In genomic region chr17:75625813-75626486, GRCh38 we compare ENCODE assay signal across 8 cellular contexts. TPM values are rescaled to one million over a fixed set of nuclear protein-coding genes. Genes with fewer than 3 reads are reported as not detected.
DNase-seq lines count a peak whose midpoint lies in the region; ATAC-seq and TF ChIP-seq lines count a peak whose summit lies in the region.

No MANE protein-coding gene starts in this region.

- no peaks in the 10 kb centered on the region for H3K4me1 Mint-ChIP-seq in activated CD4-positive, alpha-beta memory T cell treated with anti-CD3 and anti-CD28 coated beads for 36 hours (ENCODE audit: low read depth)
- H3K4me1 Mint-ChIP-seq in activated CD4-positive, alpha-beta memory T cell treated with anti-CD3 and anti-CD28 coated beads, Interleukin-2, amount 10 ng/mL, durations not matched to agents 7 days and 5 days, result no peaks in the 10 kb centered on the region

- no peak for ATAC-seq in HG03442 (IDR thresholded peaks at IDR 0.05; ENCODE audit: unreplicated experiment)
- no peak for ATAC-seq in HG03095 (IDR thresholded peaks at IDR 0.05; ENCODE audit: unreplicated experiment)

- WGBS in mammary epithelial cell (ENCODE audit: low coverage, missing lambda C conversion rate), result 90% methylated on average over 9 of the region's 15 CpGs
- 88% methylated on average over 15 of the region's 15 CpGs for WGBS in mesenchymal stem cell

- no peaks in the 10 kb centered on the region for H3K79me2 ChIP-seq in mammary epithelial cell (ENCODE audit: insufficient read depth, low read length)

- no peak overlapping the region for H3K23ac ChIP-seq in mesenchymal stem cell (ENCODE audit: low read length in 2 of 2)

- H3K18ac ChIP-seq in mesenchymal stem cell (ENCODE audit: low read depth in 1 of 2, low read length in 2 of 2), result no peak overlapping the region

- H3K4me3 ChIP-seq in mammary epithelial cell (replicated peaks in 1 of 3; ENCODE audit: insufficient read depth in 1 of 3, low read depth in 2 of 3, low read length in 3 of 3), result no peak overlapping the region
- H3K4me3 ChIP-seq in mesenchymal stem cell (ENCODE audit: insufficient read depth in 1 of 2, low read depth in 1 of 2, low read length in 2 of 2), result no peak overlapping the region

- H3K9me3 Mint-ChIP-seq in activated CD4-positive, alpha-beta memory T cell treated with anti-CD3 and anti-CD28 coated beads for 36 hours, result no peaks in the 10 kb centered on the region
- no peaks in the 10 kb centered on the region for H3K9me3 Mint-ChIP-seq in activated CD4-positive, alpha-beta memory T cell treated with anti-CD3 and anti-CD28 coated beads, Interleukin-2, amount 10 ng/mL, durations not matched to agents 7 days and 5 days

- no peak overlapping the region for H3K4me2 ChIP-seq in mammary epithelial cell (ENCODE audit: insufficient read depth, low read depth, low read length)
- H3K4me2 ChIP-seq in mesenchymal stem cell (ENCODE audit: low read length, poor library complexity, severe bottlenecking), result no peak overlapping the region

- no peaks in the 10 kb centered on the region for H3K9me3 ChIP-seq in mammary epithelial cell (replicated peaks; ENCODE audit: insufficient read depth, low read length)
- no peaks in the 10 kb centered on the region for H3K9me3 ChIP-seq in mesenchymal stem cell (ENCODE audit: control insufficient read depth, low read length)

- no peak overlapping the region for H3K9ac ChIP-seq in mammary epithelial cell (ENCODE audit: insufficient read depth, low read length)
- H3K9ac ChIP-seq in mesenchymal stem cell (ENCODE audit: low read length), result no peak overlapping the region

- peak; percentile 56 to 57 for TF ChIP-seq CTCF in mammary epithelial cell (conservative IDR thresholded peaks at IDR 0.05 in 1 of 2, IDR thresholded peaks at IDR 0.05 in 1 of 2; ENCODE audit: extremely low read depth in 1 of 2, insufficient read depth in 1 of 2, low read depth in 1 of 2, low read length in 2 of 2)

- H3K4me1 ChIP-seq in mammary epithelial cell (ENCODE audit: insufficient read depth, low read length), result no peaks in the 10 kb centered on the region
- H3K4me1 ChIP-seq in mesenchymal stem cell (ENCODE audit: control insufficient read depth, insufficient read depth, low read depth, low read length), result peaks cover 16% of the 10 kb centered on the region

- no peak overlapping the region for H2BK120ac ChIP-seq in mesenchymal stem cell (ENCODE audit: low read depth, low read length)

- H3K36me3 Mint-ChIP-seq in activated CD4-positive, alpha-beta memory T cell treated with anti-CD3 and anti-CD28 coated beads for 36 hours, result no peaks in the 10 kb centered on the region
- H3K36me3 Mint-ChIP-seq in activated CD4-positive, alpha-beta memory T cell treated with anti-CD3 and anti-CD28 coated beads, Interleukin-2, amount 10 ng/mL, durations not matched to agents 7 days and 5 days (ENCODE audit: low read depth), result no peaks in the 10 kb centered on the region

- CTCF ChIA-PET in activated CD4-positive, alpha-beta memory T cell treated with anti-CD3 and anti-CD28 coated beads for 36 hours (lab: Charles Lee), result interaction anchor here (0.7 to 7.0 kb wide), 9 partner anchors 8 to 127 kb away, joined by 3 to 60 read pairs (median 5); partner anchors contain the start of gene SMIM5
- CTCF ChIA-PET in activated CD4-positive, alpha-beta memory T cell treated with anti-CD3 and anti-CD28 coated beads, Interleukin-2, amount 10 ng/mL, durations not matched to agents 7 days and 5 days (lab: Charles Lee), result interaction anchor here (1.0 to 3.6 kb wide), 4 partner anchors 8 to 125 kb away, joined by 3 to 23 read pairs (median 3); partner anchors contain the start of gene SMIM5
- CTCF ChIA-PET in mammary epithelial cell (lab: Charles Lee; ENCODE audit: low non-redundant PET), result no interaction called here

- no peak overlapping the region for H3K4me3 Mint-ChIP-seq in activated CD4-positive, alpha-beta memory T cell treated with anti-CD3 and anti-CD28 coated beads for 36 hours
- H3K4me3 Mint-ChIP-seq in activated CD4-positive, alpha-beta memory T cell treated with anti-CD3 and anti-CD28 coated beads, Interleukin-2, amount 10 ng/mL, durations not matched to agents 7 days and 5 days, result no peak overlapping the region

- H2BK15ac ChIP-seq in mesenchymal stem cell (ENCODE audit: low read depth, poor library complexity, severe bottlenecking), result no peak overlapping the region

- no peak overlapping the region for H3K4ac ChIP-seq in mesenchymal stem cell (ENCODE audit: low read depth in 1 of 2, low read length in 2 of 2)

- no peak overlapping the region for H4K8ac ChIP-seq in mesenchymal stem cell (ENCODE audit: low read length)

- H3K27ac ChIP-seq in mammary epithelial cell (ENCODE audit: insufficient read depth, low read depth, low read length) (no peak overlapping the region), mesenchymal stem cell (ENCODE audit: low read length, poor library complexity, severe bottlenecking) (no peak overlapping the region)

- no peaks in the 10 kb centered on the region for H3K27me3 Mint-ChIP-seq in activated CD4-positive, alpha-beta memory T cell treated with anti-CD3 and anti-CD28 coated beads for 36 hours
- H3K27me3 Mint-ChIP-seq in activated CD4-positive, alpha-beta memory T cell treated with anti-CD3 and anti-CD28 coated beads, Interleukin-2, amount 10 ng/mL, durations not matched to agents 7 days and 5 days, result no peaks in the 10 kb centered on the region

- H3K79me1 ChIP-seq in mesenchymal stem cell (replicated peaks; ENCODE audit: low read length, poor library complexity, severe bottlenecking), result no peaks in the 10 kb centered on the region

- POLR2A ChIA-PET in activated CD4-positive, alpha-beta memory T cell treated with anti-CD3 and anti-CD28 coated beads for 36 hours (lab: Charles Lee), result interaction anchor here (1.3 kb wide), 1 partner anchor 16 kb away, joined by 3 read pairs; no protein-coding TSS in a partner anchor
- POLR2A ChIA-PET in activated CD4-positive, alpha-beta memory T cell treated with anti-CD3 and anti-CD28 coated beads, Interleukin-2, amount 10 ng/mL, durations not matched to agents 7 days and 5 days (lab: Charles Lee), result no interaction called here

- no peak overlapping the region for H2AK5ac ChIP-seq in mesenchymal stem cell (ENCODE audit: low read length, severe bottlenecking)

- peak; percentile 27 for DNase-seq in activated CD4-positive, alpha-beta memory T cell treated with anti-CD3 and anti-CD28 coated beads for 36 hours
- DNase-seq in activated CD4-positive, alpha-beta memory T cell treated with anti-CD3 and anti-CD28 coated beads, Interleukin-2, amount 10 ng/mL, durations not matched to agents 7 days and 5 days, result no peak
- peak; percentile 45 for DNase-seq in NCI-H2171 (lab: John Stamatoyannopoulos, UW)
- no peak for DNase-seq in mammary epithelial cell
- DNase-seq in mesenchymal stem cell, result peak; percentile 34
- DNase-seq in KG1 (lab: John Stamatoyannopoulos, UW), result no peak

- H3K36me3 ChIP-seq in mammary epithelial cell (ENCODE audit: insufficient read depth, low read length) (no peaks in the 10 kb centered on the region), mesenchymal stem cell (ENCODE audit: control insufficient read depth in 1 of 2, insufficient read depth in 2 of 2, low read depth in 1 of 2, low read length in 2 of 2) (peaks cover 4 to 40% of the 10 kb centered on the region in 2 experiments)

- H2BK12ac ChIP-seq in mesenchymal stem cell (ENCODE audit: low read length in 2 of 2), result no peak overlapping the region

- H4K20me1 ChIP-seq in mammary epithelial cell (ENCODE audit: insufficient read depth, low read length), result no peaks in the 10 kb centered on the region

- H4K91ac ChIP-seq in mesenchymal stem cell (ENCODE audit: low read length), result peak overlapping the region; percentile 14

- H3K27me3 ChIP-seq in mammary epithelial cell (ENCODE audit: insufficient read depth, low read length) (no peaks in the 10 kb centered on the region), mesenchymal stem cell (ENCODE audit: control insufficient read depth in 1 of 2, insufficient read depth in 1 of 2, low read length in 2 of 2) (peaks cover 4 to 17% of the 10 kb centered on the region in 2 experiments)

- H2BK5ac ChIP-seq in mesenchymal stem cell (ENCODE audit: low read depth, low read length, poor library complexity, severe bottlenecking), result no peak overlapping the region

- in situ Hi-C loops in mammary epithelial cell (cut with MboI; ENCODE audit: low sequenced_read_pairs in 2 of 2), result no loop called here

- H3K14ac ChIP-seq in mesenchymal stem cell (ENCODE audit: low read length in 2 of 2), result no peak overlapping the region

- dilution Hi-C loops in mammary epithelial cell (cut with HindIII; ENCODE audit: low sequenced_read_pairs), result no loop called here

- intact Hi-C loops in activated CD4-positive, alpha-beta memory T cell treated with anti-CD3 and anti-CD28 coated beads for 36 hours (cut with micrococcal nuclease), result no loop called here
- intact Hi-C loops in mammary epithelial cell (cut with micrococcal nuclease), result no loop called here

- H2AFZ ChIP-seq in mammary epithelial cell (ENCODE audit: low read depth, low read length) (no peak overlapping the region), mesenchymal stem cell (ENCODE audit: low read depth, low read length) (no peak overlapping the region)

- no TSS peak for BruUV-seq in mammary epithelial cell (replicated peaks; lab: Mats Ljungman, UMichigan)

- no peak overlapping the region for H3K27ac Mint-ChIP-seq in activated CD4-positive, alpha-beta memory T cell treated with anti-CD3 and anti-CD28 coated beads for 36 hours
- H3K27ac Mint-ChIP-seq in activated CD4-positive, alpha-beta memory T cell treated with anti-CD3 and anti-CD28 coated beads, Interleukin-2, amount 10 ng/mL, durations not matched to agents 7 days and 5 days, result no peak overlapping the region

RNA-seq across cellular contexts. Expression of gene SMIM5, which starts 7.3 kb away (rescaled TPM):
- not detected for total RNA-seq in activated CD4-positive, alpha-beta memory T cell treated with anti-CD3 and anti-CD28 coated beads for 36 hours
- total RNA-seq in activated CD4-positive, alpha-beta memory T cell treated with anti-CD3 and anti-CD28 coated beads, Interleukin-2, amount 10 ng/mL, durations not matched to agents 7 days and 5 days, result not detected
- total RNA-seq in mammary epithelial cell, result not detected
- polyA plus RNA-seq in mammary epithelial cell, result 0.03 TPM
- not detected for polyA minus RNA-seq in mammary epithelial cell
- polyA plus RNA-seq in mesenchymal stem cell (2013, experiment 1 of 2), result 0.08 TPM
- polyA plus RNA-seq in mesenchymal stem cell (2013, experiment 2 of 2), result 0.04 TPM

RNA-seq across cellular contexts. Expression of gene MYO15B, which starts 38.4 kb away (rescaled TPM):
- total RNA-seq in activated CD4-positive, alpha-beta memory T cell treated with anti-CD3 and anti-CD28 coated beads for 36 hours, result 10 to 100 TPM; 16.8 to 20.5 TPM
- 10 to 100 TPM; 11.3 to 13.7 TPM for total RNA-seq in activated CD4-positive, alpha-beta memory T cell treated with anti-CD3 and anti-CD28 coated beads, Interleukin-2, amount 10 ng/mL, durations not matched to agents 7 days and 5 days
- 1 to 10 TPM; 5.2 to 5.8 TPM for total RNA-seq in mammary epithelial cell
- polyA plus RNA-seq in mammary epithelial cell, result 0.31 TPM
- polyA minus RNA-seq in mammary epithelial cell, result not detected
- 2.6 TPM for polyA plus RNA-seq in mesenchymal stem cell (2013, experiment 1 of 2)
- polyA plus RNA-seq in mesenchymal stem cell (2013, experiment 2 of 2), result 2.7 TPM

RNA-seq across cellular contexts. Expression of gene RECQL5, which starts 41.0 kb away (rescaled TPM):
- total RNA-seq in activated CD4-positive, alpha-beta memory T cell treated with anti-CD3 and anti-CD28 coated beads for 36 hours, result 10 to 100 TPM; 27.7 to 31.3 TPM
- total RNA-seq in activated CD4-positive, alpha-beta memory T cell treated with anti-CD3 and anti-CD28 coated beads, Interleukin-2, amount 10 ng/mL, durations not matched to agents 7 days and 5 days, result 10 to 100 TPM; 38.3 TPM
- total RNA-seq in mammary epithelial cell, result 10 to 100 TPM; 25.3 to 34.8 TPM
- polyA plus RNA-seq in mammary epithelial cell, result 14.5 TPM
- 27.2 TPM for polyA minus RNA-seq in mammary epithelial cell
- 9.8 TPM for polyA plus RNA-seq in mesenchymal stem cell (2013, experiment 1 of 2)
- 9.5 TPM for polyA plus RNA-seq in mesenchymal stem cell (2013, experiment 2 of 2)

RNA-seq across cellular contexts. Expression of gene SAP30BP, which starts 41.2 kb away (rescaled TPM):
- 10 to 100 TPM; 81.4 to 92.7 TPM for total RNA-seq in activated CD4-positive, alpha-beta memory T cell treated with anti-CD3 and anti-CD28 coated beads for 36 hours
- total RNA-seq in activated CD4-positive, alpha-beta memory T cell treated with anti-CD3 and anti-CD28 coated beads, Interleukin-2, amount 10 ng/mL, durations not matched to agents 7 days and 5 days, result 10 to 100 TPM; 87.2 to 89.6 TPM
- 100 to 1,000 TPM in 1 of 2 donors, 10 to 100 TPM in 1; 49.0 to 105 TPM for total RNA-seq in mammary epithelial cell
- 85.8 TPM for polyA plus RNA-seq in mammary epithelial cell
- 78.9 TPM for polyA minus RNA-seq in mammary epithelial cell
- 68.5 TPM for polyA plus RNA-seq in mesenchymal stem cell (2013, experiment 1 of 2)
- 71.8 TPM for polyA plus RNA-seq in mesenchymal stem cell (2013, experiment 2 of 2)

Comparison
In these comparisons a context has a peak if more than half of its experiments do, and no peak if none do; other contexts are left out.
1. DNase-seq: peak in activated CD4-positive, alpha-beta memory T cell treated with anti-CD3 and anti-CD28 coated beads for 36 hours (single experiment), NCI-H2171 (single experiment) and mesenchymal stem cell (single experiment); none in activated CD4-positive, alpha-beta memory T cell treated with anti-CD3 and anti-CD28 coated beads, Interleukin-2, amount 10 ng/mL, durations not matched to agents 7 days and 5 days (single experiment), mammary epithelial cell (single experiment) and KG1 (single experiment).